16 cellular contexts compared by ENCODE assay signal in the genomic region with DNA sequence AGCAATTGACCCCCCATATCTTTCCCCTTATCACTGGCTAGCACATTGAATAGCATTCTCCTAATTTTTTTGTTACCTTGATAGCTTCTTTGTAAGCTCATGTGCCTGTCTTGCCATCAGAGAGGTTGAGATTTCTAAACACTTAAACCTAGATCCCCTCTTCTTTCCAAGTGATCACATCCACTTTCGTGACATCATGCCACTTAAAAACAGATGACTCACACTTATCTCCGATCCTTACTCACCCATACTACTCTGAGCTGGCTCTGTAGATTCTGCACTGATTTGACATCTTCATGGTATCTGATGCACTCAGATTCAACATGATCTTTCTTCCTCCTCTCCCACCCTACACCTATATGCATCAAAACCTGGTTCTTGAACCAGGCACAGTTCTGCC. TPM values are rescaled to one million over a fixed set of nuclear protein-coding genes. Genes with fewer than 3 reads are reported as not detected.
DNase-seq lines count a peak whose midpoint lies in the region; ATAC-seq, FAIRE-seq and TF ChIP-seq lines count a peak whose summit lies in the region.
"Had no signal": no experiment of that assay in that cellular context is flagged by ENCODE, and none has a peak within 500 bp of the region (broad histone marks: within the 10 kb centered on the region; RNA-seq: fewer than 3 reads in every experiment).

No MANE protein-coding gene starts in this region.

- H3K9me3 ChIP-seq in astrocyte (ENCODE audit: insufficient read depth, low read depth, low read length) = no peaks in the 10 kb centered on the region
- H3K9me3 ChIP-seq in suprapubic skin = peaks cover 4% of the 10 kb centered on the region
- H3K9me3 ChIP-seq: thoracic aorta had no signal

- H3K9ac ChIP-seq in astrocyte (ENCODE audit: low read length) = no peak overlapping the region

- in situ Hi-C loops in Caki2 (cut with HindIII; ENCODE audit: low pct_unique_long_range_greater_than_20kb, low sequenced_read_pairs) = no loop called here

- no peak for TF ChIP-seq POLR2A in suprapubic skin (IDR thresholded peaks at IDR 0.05)

- H3K27me3 ChIP-seq in astrocyte (ENCODE audit: insufficient read depth, low read length) = no peaks in the 10 kb centered on the region
- H3K27me3 ChIP-seq in suprapubic skin = no peaks in the 10 kb centered on the region

- no peak for FAIRE-seq in astrocyte (lab: Jason Lieb, UNC)

- no peaks in the 10 kb centered on the region for H3K79me2 ChIP-seq in astrocyte (ENCODE audit: insufficient read depth, low read length)

- intact Hi-C loops in activated T-helper 2 cell treated with anti-CD3 and anti-CD28 coated beads, Interferon-gamma antibody, Interleukin-2, Interleukin-4, amounts not matched to agents 10 μg/mL and 5 μg/mL and 100 μg/mL, durations not matched to agents 14 hours and 24 hours and 36 hours (cut with micrococcal nuclease) = no loop called here

- H3K4me2 ChIP-seq in astrocyte (ENCODE audit: low read length) = no peak overlapping the region

- H3K27me3 Mint-ChIP-seq in HFFc6 (ENCODE audit: insufficient read depth) (no peaks in the 10 kb centered on the region; the same call in 1 of the 2 replicates), astrocyte (ENCODE audit: low read depth, unreplicated experiment) (no peaks in the 10 kb centered on the region)
- peaks cover 42% of the 10 kb centered on the region for H3K27me3 Mint-ChIP-seq in activated T-helper 2 cell treated with anti-CD3 and anti-CD28 coated beads, Interferon-gamma antibody, Interleukin-2, Interleukin-4, amounts not matched to agents 10 μg/mL and 5 μg/mL and 100 μg/mL, durations not matched to agents 14 hours and 24 hours and 36 hours (ENCODE audit: low read depth)

- no peaks in the 10 kb centered on the region for H3K36me3 ChIP-seq in astrocyte (ENCODE audit: insufficient read depth, low read length)
- no peaks in the 10 kb centered on the region for H3K36me3 ChIP-seq in suprapubic skin
- H3K36me3 ChIP-seq: thoracic aorta had no signal

- TF ChIP-seq CTCF in HFFc6 (IDR thresholded peaks at IDR 0.05) = no peak
- no peak for TF ChIP-seq CTCF in astrocyte (IDR thresholded peaks at IDR 0.05; ENCODE audit: insufficient read depth, low read depth, low read length)
- no peak for TF ChIP-seq CTCF in suprapubic skin (IDR thresholded peaks at IDR 0.05)

- H2AFZ ChIP-seq in astrocyte (ENCODE audit: low read depth, low read length) = no peak overlapping the region

- H3K4me1 ChIP-seq in astrocyte (ENCODE audit: insufficient read depth, low read length) = peaks cover 8% of the 10 kb centered on the region
- no peaks in the 10 kb centered on the region for H3K4me1 ChIP-seq in suprapubic skin

- H3K4me1 Mint-ChIP-seq in HFFc6 (ENCODE audit: low read depth) = peaks cover 13% of the 10 kb centered on the region
- no peaks in the 10 kb centered on the region for H3K4me1 Mint-ChIP-seq in astrocyte (ENCODE audit: low read depth, unreplicated experiment)
- H3K4me1 Mint-ChIP-seq in activated T-helper 2 cell treated with anti-CD3 and anti-CD28 coated beads, Interferon-gamma antibody, Interleukin-2, Interleukin-4, amounts not matched to agents 10 μg/mL and 5 μg/mL and 100 μg/mL, durations not matched to agents 14 hours and 24 hours and 36 hours (ENCODE audit: low read depth) = no peaks in the 10 kb centered on the region
- H3K4me1 Mint-ChIP-seq: activated naive CD8-positive, alpha-beta T cell treated with anti-CD3 and anti-CD28 coated beads, Interleukin-2, amount 50 U/mL, for 24 hours; natural killer cell had no signal

- peaks cover 11% of the 10 kb centered on the region; the same call in 1 of the 2 replicates for H3K36me3 Mint-ChIP-seq in HFFc6 (ENCODE audit: low read depth)
- peaks cover 2% of the 10 kb centered on the region for H3K36me3 Mint-ChIP-seq in astrocyte (ENCODE audit: low read depth, unreplicated experiment)
- no peaks in the 10 kb centered on the region for H3K36me3 Mint-ChIP-seq in activated T-helper 2 cell treated with anti-CD3 and anti-CD28 coated beads, Interferon-gamma antibody, Interleukin-2, Interleukin-4, amounts not matched to agents 10 μg/mL and 5 μg/mL and 100 μg/mL, durations not matched to agents 14 hours and 24 hours and 36 hours (ENCODE audit: low read depth)
- H3K36me3 Mint-ChIP-seq: natural killer cell had no signal

- H3K27ac ChIP-seq in astrocyte (ENCODE audit: low read depth, low read length) (no peak overlapping the region), suprapubic skin (no peak overlapping the region)
- H3K27ac ChIP-seq: thoracic aorta had no signal

- H3K4me3 ChIP-seq in astrocyte (ENCODE audit: insufficient read depth, low read depth, low read length) (no peak overlapping the region), suprapubic skin (no peak overlapping the region)
- H3K4me3 ChIP-seq: thoracic aorta had no signal

- H3K4me3 Mint-ChIP-seq in HFFc6 (no peak overlapping the region), astrocyte (ENCODE audit: unreplicated experiment) (no peak overlapping the region)
- H3K4me3 Mint-ChIP-seq in activated T-helper 2 cell treated with anti-CD3 and anti-CD28 coated beads, Interferon-gamma antibody, Interleukin-2, Interleukin-4, amounts not matched to agents 10 μg/mL and 5 μg/mL and 100 μg/mL, durations not matched to agents 14 hours and 24 hours and 36 hours (ENCODE audit: low read depth) = no peak overlapping the region
- H3K4me3 Mint-ChIP-seq: activated naive CD8-positive, alpha-beta T cell treated with anti-CD3 and anti-CD28 coated beads, Interleukin-2, amount 50 U/mL, for 24 hours; natural killer cell had no signal

- TF ChIP-seq EP300 in suprapubic skin (IDR thresholded peaks at IDR 0.05) = no peak

- H3K9me3 Mint-ChIP-seq in HFFc6 = peaks cover 9% of the 10 kb centered on the region
- peaks cover 2% of the 10 kb centered on the region for H3K9me3 Mint-ChIP-seq in astrocyte (ENCODE audit: unreplicated experiment)
- H3K9me3 Mint-ChIP-seq in activated T-helper 2 cell treated with anti-CD3 and anti-CD28 coated beads, Interferon-gamma antibody, Interleukin-2, Interleukin-4, amounts not matched to agents 10 μg/mL and 5 μg/mL and 100 μg/mL, durations not matched to agents 14 hours and 24 hours and 36 hours = no peaks in the 10 kb centered on the region
- H3K9me3 Mint-ChIP-seq: activated naive CD8-positive, alpha-beta T cell treated with anti-CD3 and anti-CD28 coated beads, Interleukin-2, amount 50 U/mL, for 24 hours; natural killer cell had no signal

- peak; percentile 11 for DNase-seq in Caki2 (ENCODE audit: low read depth)
- peak; percentile 65 for DNase-seq in HFFc6
- DNase-seq in astrocyte (ENCODE audit: low read depth) = peak; percentile 60
- DNase-seq in kidney tubule cell (ENCODE audit: low spot score) = peak; percentile 37
- DNase-seq in activated T-helper 2 cell treated with anti-CD3 and anti-CD28 coated beads, Interferon-gamma antibody, Interleukin-2, Interleukin-4, amounts not matched to agents 10 μg/mL and 5 μg/mL and 100 μg/mL, durations not matched to agents 14 hours and 24 hours and 36 hours (ENCODE audit: low spot score) = no peak
- DNase-seq in NCI-H2081 treated with DMSO at 0.1 percent for 48 hours (lab: John Stamatoyannopoulos, UW) = no peak
- no peak for DNase-seq in suprapubic skin (ENCODE audit: low spot score in 2 of 2)
- DNase-seq: activated naive CD8-positive, alpha-beta T cell treated with anti-CD3 and anti-CD28 coated beads, Interleukin-2, amount 50 U/mL, for 24 hours; Calu3; glutamatergic neuron; left colon; natural killer cell; NCI-H510A treated with DMSO at 0.1 percent for 48 hours; SHP77 had no signal

- WGBS in suprapubic skin = 58% methylated on average over 2 of the region's 2 CpGs

- H4K20me1 ChIP-seq in astrocyte (ENCODE audit: insufficient read depth, low read length) = no peaks in the 10 kb centered on the region

- no peak overlapping the region for H3K27ac Mint-ChIP-seq in HFFc6
- no peak overlapping the region for H3K27ac Mint-ChIP-seq in astrocyte (ENCODE audit: unreplicated experiment)
- no peak overlapping the region for H3K27ac Mint-ChIP-seq in activated T-helper 2 cell treated with anti-CD3 and anti-CD28 coated beads, Interferon-gamma antibody, Interleukin-2, Interleukin-4, amounts not matched to agents 10 μg/mL and 5 μg/mL and 100 μg/mL, durations not matched to agents 14 hours and 24 hours and 36 hours
- H3K27ac Mint-ChIP-seq: activated naive CD8-positive, alpha-beta T cell treated with anti-CD3 and anti-CD28 coated beads, Interleukin-2, amount 50 U/mL, for 24 hours; natural killer cell had no signal

- no peak for ATAC-seq in HG03354 (IDR thresholded peaks at IDR 0.05; ENCODE audit: poor library complexity, severe bottlenecking, unreplicated experiment)
- ATAC-seq: activated naive CD8-positive, alpha-beta T cell treated with anti-CD3 and anti-CD28 coated beads, Interleukin-2, amount 50 U/mL, for 24 hours; left colon; natural killer cell had no signal

RNA-seq across cellular contexts. Expression of a gene that starts 10.5 kb away (rescaled TPM):
- not detected in 2 replicates for total RNA-seq in Caki2 (2014; rRNA removed; shearing (Covaris generic); ENCODE audit: low replicate concordance)
- total RNA-seq in HFFc6 (2021; fragmentation: NEBNext Ultra II Directional; extraction: Animal tissue kit (Norgen Biotek cat#: 25700)) = 1 to 10 TPM in 2 of 6 experiments, under 1 TPM in 4; 0.73 to 1.1 (median 0.82) TPM
- 0.70 and 1.1 TPM in 2 replicates for total RNA-seq in astrocyte
- total RNA-seq in activated T-helper 2 cell treated with anti-CD3 and anti-CD28 coated beads, Interferon-gamma antibody, Interleukin-2, Interleukin-4, amounts not matched to agents 10 μg/mL and 5 μg/mL and 100 μg/mL, durations not matched to agents 14 hours and 24 hours and 36 hours = 0.07 and 0.27 TPM in 2 replicates
- under 1 TPM in 2 of 4 donors, not detected in 2; 0.17 to 0.65 TPM for total RNA-seq in suprapubic skin

RNA-seq across cellular contexts. Expression of a gene that starts 10.8 kb away (rescaled TPM):
- total RNA-seq in Caki2 (2014; rRNA removed; shearing (Covaris generic); ENCODE audit: low replicate concordance) = 0.26 and 0.27 TPM in 2 replicates
- 1 to 10 TPM; 1.5 to 2.2 (median 1.8) TPM for total RNA-seq in HFFc6 (2021; fragmentation: NEBNext Ultra II Directional; extraction: Animal tissue kit (Norgen Biotek cat#: 25700))
- total RNA-seq in astrocyte (1.7 and 1.9 TPM in 2 replicates), suprapubic skin (10 to 100 TPM in 1 of 4 donors, 1 to 10 TPM in 3; 7.7 to 14.2 (median 8.0) TPM)
- 4.7 and 5.2 TPM in 2 replicates for total RNA-seq in activated T-helper 2 cell treated with anti-CD3 and anti-CD28 coated beads, Interferon-gamma antibody, Interleukin-2, Interleukin-4, amounts not matched to agents 10 μg/mL and 5 μg/mL and 100 μg/mL, durations not matched to agents 14 hours and 24 hours and 36 hours

Comparison
In these comparisons a context has a peak if more than half of its experiments do, and no peak if none do; other contexts are left out.
1. DNase-seq: peak in Caki2 (single experiment), HFFc6 (single experiment), astrocyte (single experiment) and kidney tubule cell (single experiment); none in activated T-helper 2 cell treated with anti-CD3 and anti-CD28 coated beads, Interferon-gamma antibody, Interleukin-2, Interleukin-4, amounts not matched to agents 10 μg/mL and 5 μg/mL and 100 μg/mL, durations not matched to agents 14 hours and 24 hours and 36 hours (single experiment), NCI-H2081 treated with DMSO at 0.1 percent for 48 hours (single experiment) and suprapubic skin (0 of 2).